ENCODE assay signal across 9 cellular contexts in genomic region chr13:25372275-25373081, GRCh38. TPM values are rescaled to one million over a fixed set of nuclear protein-coding genes. Genes with fewer than 3 reads are reported as not detected.
A peak's percentile ranks its signal among the peaks of the same experiment; 100 is the strongest.
DNase-seq lines count a peak whose midpoint lies in the region; ATAC-seq, FAIRE-seq and TF ChIP-seq lines count a peak whose summit lies in the region.
"Had no signal": no experiment of that assay in that cellular context is flagged by ENCODE, and none has a peak within 500 bp of the region (broad histone marks: within the 10 kb centered on the region; RNA-seq: fewer than 3 reads in every experiment).

No MANE protein-coding gene starts in this region.

- no peak for TF ChIP-seq CTCF in endothelial cell of umbilical vein (IDR thresholded peaks at IDR 0.05; ENCODE audit: extremely low read depth in 1 of 2, insufficient read depth in 1 of 2, low read depth in 1 of 2, low read length in 2 of 2)
- TF ChIP-seq CTCF in osteocyte (IDR thresholded peaks at IDR 0.05), result no peak

- dilution Hi-C loops in endothelial cell of umbilical vein (cut with MboI; ENCODE audit: extremely low pct_ligation_motif_present, low sequenced_read_pairs), result no loop called here

- H3K27me3 Mint-ChIP-seq in osteocyte (ENCODE audit: unreplicated experiment), result peaks cover 74% of the 10 kb centered on the region

- in situ Hi-C loops in G401 (cut with HindIII; ENCODE audit: low sequenced_read_pairs), result no loop called here

- H3K36me3 ChIP-seq in endothelial cell of umbilical vein (ENCODE audit: control insufficient read depth in 2 of 2, extremely low read depth in 1 of 2, insufficient read depth in 2 of 2, low read length in 2 of 2), result no peaks in the 10 kb centered on the region

- peaks cover 51 to 58% of the 10 kb centered on the region in 2 experiments for H3K27me3 ChIP-seq in endothelial cell of umbilical vein (ENCODE audit: control insufficient read depth in 2 of 2, insufficient read depth in 2 of 2, low read length in 2 of 2)

- H3K27ac Mint-ChIP-seq in osteocyte (ENCODE audit: unreplicated experiment), result no peak overlapping the region

- no peak for ATAC-seq in HG03139 (IDR thresholded peaks at IDR 0.05; ENCODE audit: unreplicated experiment)
- no peak for ATAC-seq in GM21619 (IDR thresholded peaks at IDR 0.05; ENCODE audit: unreplicated experiment)
- ATAC-seq: activated CD4-positive, CD25-positive, alpha-beta regulatory T cell treated with anti-CD3 and anti-CD28 coated beads, Interleukin-2, amount 50 U/mL, for 24 hours had no signal

- H3K79me2 ChIP-seq in endothelial cell of umbilical vein (ENCODE audit: control insufficient read depth, insufficient read depth, low read length), result no peaks in the 10 kb centered on the region

- H3K4me2 ChIP-seq in endothelial cell of umbilical vein (ENCODE audit: insufficient read depth, low read length), result peak overlapping the region; percentile 21

- H3K9me1 ChIP-seq in endothelial cell of umbilical vein (replicated peaks; ENCODE audit: control insufficient read depth, extremely low read depth, insufficient read depth, low read length), result no peaks in the 10 kb centered on the region

- no TSS peak for BruUV-seq in endothelial cell of umbilical vein (replicated peaks; lab: Mats Ljungman, UMichigan)

- peak overlapping the region; percentile 55 for H3K4me3 Mint-ChIP-seq in osteocyte (ENCODE audit: unreplicated experiment)

- H3K9me3 Mint-ChIP-seq in osteocyte (ENCODE audit: unreplicated experiment), result no peaks in the 10 kb centered on the region

- H3K4me1 Mint-ChIP-seq in osteocyte (ENCODE audit: unreplicated experiment), result peaks cover 3% of the 10 kb centered on the region

- H3K36me3 Mint-ChIP-seq in osteocyte (ENCODE audit: unreplicated experiment), result no peaks in the 10 kb centered on the region

- peak overlapping the region; percentile 21 for H2AFZ ChIP-seq in endothelial cell of umbilical vein (ENCODE audit: low read depth, low read length)

- intact Hi-C loops in endothelial cell of umbilical vein (cut with micrococcal nuclease), result no loop called here

- H4K20me1 ChIP-seq in endothelial cell of umbilical vein (replicated peaks; ENCODE audit: control insufficient read depth, extremely low read depth, insufficient read depth, low read length), result no peaks in the 10 kb centered on the region

- peak; percentile 76 for DNase-seq in G401 (ENCODE audit: low spot score)
- DNase-seq in NCI-H748 (lab: John Stamatoyannopoulos, UW; ENCODE audit: unreplicated experiment), result peak; percentile 94
- DNase-seq in endothelial cell of umbilical vein (ENCODE audit: low read depth, low spot score), result no peak
- no peak for DNase-seq in osteocyte (ENCODE audit: extremely low spot score, unreplicated experiment)
- DNase-seq in middle frontal gyrus (ENCODE audit: extremely low spot score, low spot score), result no peak
- no peak for DNase-seq in stimulated activated naive CD4-positive, alpha-beta T cell treated with Interleukin-2 at 50 U/mL for 16 hours (lab: John Stamatoyannopoulos, UW)

- no peak overlapping the region for H3K27ac ChIP-seq in endothelial cell of umbilical vein (ENCODE audit: insufficient read depth, low read depth, low read length)

- H3K4me3 ChIP-seq in endothelial cell of umbilical vein (replicated peaks in 1 of 3; ENCODE audit: insufficient read depth in 1 of 3, low read depth in 1 of 3, low read length in 3 of 3), result peak overlapping the region in 1 of 3 experiments; percentile 9

- POLR2A ChIA-PET in endothelial cell of umbilical vein (lab: Charles Lee), result no interaction called here

- H3K9ac ChIP-seq in endothelial cell of umbilical vein (replicated peaks; ENCODE audit: extremely low read depth, insufficient read depth, low read length), result no peak overlapping the region

- no peaks in the 10 kb centered on the region for H3K9me3 ChIP-seq in endothelial cell of umbilical vein (replicated peaks; ENCODE audit: control insufficient read depth, insufficient read depth, low read length)

- TF ChIP-seq POLR2A in endothelial cell of umbilical vein (IDR thresholded peaks at IDR 0.05; ENCODE audit: low read depth, low read length), result no peak

- CTCF ChIA-PET in endothelial cell of umbilical vein (lab: Charles Lee), result interaction anchor here (0.6 to 4.6 kb wide), 2 partner anchors 139 to 1940 kb away, joined by 3 to 59 read pairs; no protein-coding TSS in a partner anchor

- H3K4me1 ChIP-seq in endothelial cell of umbilical vein (ENCODE audit: control insufficient read depth, extremely low read depth, insufficient read depth, low read length), result peaks cover 3% of the 10 kb centered on the region

- no peak for FAIRE-seq in endothelial cell of umbilical vein (lab: Jason Lieb, UNC)

TF ChIP-seq in endothelial cell of umbilical vein, 7 proteins besides CTCF, POLR2A, EP300 and RAD21:
- TF ChIP-seq EZH2 (IDR thresholded peaks at IDR 0.05; ENCODE audit: borderline replicate concordance, low read depth, low read length, severe bottlenecking), result peak; percentile 96
- no peak for TF ChIP-seq MYC (IDR thresholded peaks at IDR 0.05; ENCODE audit: low read depth, low read length)
- TF ChIP-seq FOS (IDR thresholded peaks at IDR 0.05; ENCODE audit: borderline replicate concordance, insufficient read depth, low read length), result no peak

RNA-seq across cellular contexts. Expression of gene ATP8A2, which starts 0.7 kb away (rescaled TPM):
- not detected in 2 replicates for total RNA-seq in G401 (2014; rRNA removed; shearing (Covaris generic))
- total RNA-seq in endothelial cell of umbilical vein (0.35 and 0.49 TPM in 2 replicates), osteocyte (1.0 and 1.1 TPM in 2 replicates)
- polyA plus RNA-seq in endothelial cell of umbilical vein, result 0.11 and 0.14 TPM in 2 replicates
- polyA plus RNA-seq in endothelial cell of umbilical vein (2011; cell fraction: cytosol; rRNA removed), result 0.14 and 0.17 TPM in 2 replicates
- 0.10 and 0.11 TPM in 2 replicates for polyA plus RNA-seq in endothelial cell of umbilical vein (2011; cell fraction: nucleus; rRNA removed)
- 0.01 and 0.09 TPM in 2 replicates for polyA plus RNA-seq in endothelial cell of umbilical vein (2012)
- polyA minus RNA-seq in endothelial cell of umbilical vein, result 0.05 and 0.13 TPM in 2 replicates
- polyA minus RNA-seq in endothelial cell of umbilical vein (2011; cell fraction: cytosol; rRNA and poly(A)+ RNA removed), result not detected
- polyA minus RNA-seq in endothelial cell of umbilical vein (2011; cell fraction: nucleus; rRNA and poly(A)+ RNA removed), result 0.05 and 0.14 TPM in 2 replicates

Comparison
In these comparisons a context has a peak if more than half of its experiments do, and no peak if none do; other contexts are left out.
1. DNase-seq: peak in G401 (single experiment) and NCI-H748 (single experiment); none in endothelial cell of umbilical vein (single experiment), osteocyte (single experiment), middle frontal gyrus (single experiment) and stimulated activated naive CD4-positive, alpha-beta T cell treated with Interleukin-2 at 50 U/mL for 16 hours (single experiment).